18 cellular contexts compared by ENCODE assay signal in genomic region chr2:156703628-156704027, GRCh38.
"Had no signal": no experiment of that assay in that cellular context is flagged by ENCODE, and none has a peak within 500 bp of the region (broad histone marks: within the 10 kb centered on the region; RNA-seq: fewer than 3 reads in every experiment).

No MANE protein-coding gene starts in this region.

- H3K36me3 ChIP-seq: esophagus squamous epithelium, neural progenitor cell, ovary, tibial artery, upper lobe of left lung, vagina had no signal

- FAIRE-seq: colon had no signal

- H3K9ac ChIP-seq: neural progenitor cell had no signal

- H3K9me3 ChIP-seq: esophagus squamous epithelium, ovary, tibial artery, upper lobe of left lung, vagina had no signal

- H2AFZ ChIP-seq: neural progenitor cell had no signal

- H3K4me1 ChIP-seq: neural progenitor cell, upper lobe of left lung had no signal

- H3K4me2 ChIP-seq: neural progenitor cell had no signal

- H3K27me3 ChIP-seq: esophagus squamous epithelium, neural progenitor cell, ovary, tibial artery, upper lobe of left lung, vagina had no signal

- DNase-seq: effector memory CD8-positive, alpha-beta T cell; esophagus squamous epithelium; foreskin fibroblast; hippocampal formation; left colon; natural killer cell; nucleus accumbens; ovary; stimulated activated CD4-positive, alpha-beta T cell treated with anti-CD3 and anti-CD28 coated beads, Interleukin-4, amount 100 ng/mL, for 1 hour; stimulated activated CD8-positive, alpha-beta memory T cell treated with anti-CD3 and anti-CD28 coated beads, Interleukin-4, amount 100 ng/mL, for 48 hours; stimulated activated naive CD8-positive, alpha-beta T cell treated with anti-CD3 and anti-CD28 coated beads, Interleukin-15, Interleukin-2, amounts not matched to agents 100 U/mL and 50 U/mL, for 24 hours; tibial artery; upper lobe of left lung had no signal

- ATAC-seq: effector memory CD8-positive, alpha-beta T cell; left colon; natural killer cell; stimulated activated effector memory CD8-positive, alpha-beta T cell treated with anti-CD3 and anti-CD28 coated beads, Interleukin-12 subunit alpha, Interleukin-12 subunit beta, amount 100 ng/mL, for 72 hours; stimulated activated naive CD8-positive, alpha-beta T cell treated with anti-CD3 and anti-CD28 coated beads, Interleukin-15, Interleukin-2, amounts not matched to agents 100 U/mL and 50 U/mL, for 24 hours had no signal

- H3K27ac ChIP-seq: epithelial cell of prostate, neural progenitor cell, tibial artery, vagina had no signal

- H3K4me3 ChIP-seq: esophagus squamous epithelium, neural progenitor cell, ovary, tibial artery, upper lobe of left lung, vagina had no signal
